ENCODE assay signal across 11 cellular contexts in genomic region chr17:10162034-10162433, GRCh38. TPM values are rescaled to one million over a fixed set of nuclear protein-coding genes. Genes with fewer than 3 reads are reported as not detected.
DNase-seq lines count a peak whose midpoint lies in the region; ATAC-seq, FAIRE-seq and TF ChIP-seq lines count a peak whose summit lies in the region.
"Had no signal": no experiment of that assay in that cellular context is flagged by ENCODE, and none has a peak within 500 bp of the region (broad histone marks: within the 10 kb centered on the region; RNA-seq: fewer than 3 reads in every experiment).

No MANE protein-coding gene starts in this region.

- DNase-seq in adipocyte (ENCODE audit: low read depth) (no peak), neural crest cell (ENCODE audit: low read depth, low spot score) (no peak), GM12892 (ENCODE audit: insufficient read length) (no peak), foreskin fibroblast (no peak), kidney tubule cell (ENCODE audit: low spot score) (no peak)
- no peak for DNase-seq in activated CD4-positive, alpha-beta T cell treated with anti-CD3 and anti-CD28 coated beads for 48 hours
- DNase-seq: activated CD8-positive, alpha-beta T cell treated with anti-CD3 and anti-CD28 coated beads, Interleukin-2, amount 10 ng/mL, durations not matched to agents 7 days and 5 days; activated gamma-delta T cell treated with Interleukin-2 at 50 U/mL for 16 hours had no signal

- no peaks in the 10 kb centered on the region for H3K9me3 Mint-ChIP-seq in neural crest cell

- no peaks in the 10 kb centered on the region for H3K36me3 ChIP-seq in adipocyte (ENCODE audit: control insufficient read depth, insufficient read depth, low read length, severe bottlenecking)
- H3K36me3 ChIP-seq: breast epithelium had no signal

- H3K9me3 ChIP-seq in adipocyte (ENCODE audit: control insufficient read depth, low read length): no peaks in the 10 kb centered on the region
- H3K9me3 ChIP-seq: breast epithelium had no signal

- H3K4me1 Mint-ChIP-seq in neural crest cell: peaks cover 3% of the 10 kb centered on the region

- no peak overlapping the region for H3K4me3 Mint-ChIP-seq in neural crest cell
- H3K4me3 Mint-ChIP-seq: activated CD8-positive, alpha-beta T cell treated with anti-CD3 and anti-CD28 coated beads, Interleukin-2, amount 10 ng/mL, durations not matched to agents 7 days and 5 days had no signal

- TF ChIP-seq POLR2A in GM12892 (IDR thresholded peaks at IDR 0.05; ENCODE audit: low read depth, low read length): no peak

- peaks cover 11% of the 10 kb centered on the region for H3K4me1 ChIP-seq in adipocyte (ENCODE audit: control insufficient read depth, insufficient read depth, low read length)
- H3K4me1 ChIP-seq: breast epithelium had no signal

- TF ChIP-seq CTCF in neural crest cell (conservative IDR thresholded peaks at IDR 0.05) (no peak), foreskin fibroblast (IDR thresholded peaks at IDR 0.05; ENCODE audit: low read depth, low read length) (no peak)

- no peak for FAIRE-seq in GM12892 (lab: Jason Lieb, UNC)

- H3K27ac Mint-ChIP-seq in neural crest cell (ENCODE audit: unreplicated experiment): peak overlapping the region; percentile 83
- H3K27ac Mint-ChIP-seq: activated CD8-positive, alpha-beta T cell treated with anti-CD3 and anti-CD28 coated beads, Interleukin-2, amount 10 ng/mL, durations not matched to agents 7 days and 5 days had no signal

- no peaks in the 10 kb centered on the region for H3K27me3 Mint-ChIP-seq in neural crest cell (ENCODE audit: low read depth)

- H3K27me3 ChIP-seq in adipocyte (replicated peaks; ENCODE audit: control insufficient read depth, insufficient read depth, low read length): no peaks in the 10 kb centered on the region
- H3K27me3 ChIP-seq: breast epithelium had no signal

- H3K36me3 Mint-ChIP-seq in neural crest cell (ENCODE audit: low read depth): no peaks in the 10 kb centered on the region

- H3K9ac ChIP-seq in adipocyte (ENCODE audit: low read length): peak overlapping the region; percentile 60

- peak overlapping the region; percentile 52 for H3K4me3 ChIP-seq in adipocyte (ENCODE audit: low read length)
- no peak overlapping the region for H3K4me3 ChIP-seq in foreskin fibroblast (ENCODE audit: low read depth in 1 of 2, low read length in 2 of 2)
- H3K4me3 ChIP-seq: breast epithelium had no signal

- ATAC-seq in GM18858 (IDR thresholded peaks at IDR 0.05; ENCODE audit: unreplicated experiment): peak; percentile 38
- ATAC-seq in HG02798 (IDR thresholded peaks at IDR 0.05; ENCODE audit: poor library complexity, unreplicated experiment): peak; percentile 72
- ATAC-seq: activated CD8-positive, alpha-beta T cell treated with anti-CD3 and anti-CD28 coated beads, Interleukin-2, amount 10 ng/mL, durations not matched to agents 7 days and 5 days had no signal

RNA-seq across cellular contexts. Expression of gene GAS7, which starts 36.4 kb away (rescaled TPM):
- 72.7 and 84.8 TPM in 2 replicates for total RNA-seq in neural crest cell
- 24.4 TPM for polyA plus RNA-seq in GM12892 (2012; ENCODE audit: missing spikeins)
